9 cellular contexts compared by ENCODE assay signal in genomic region chr19:27746691-27747380, GRCh38.
DNase-seq lines count a peak whose midpoint lies in the region; ATAC-seq and TF ChIP-seq lines count a peak whose summit lies in the region.
"Had no signal": no experiment of that assay in that cellular context is flagged by ENCODE, and none has a peak within 500 bp of the region (broad histone marks: within the 10 kb centered on the region; RNA-seq: fewer than 3 reads in every experiment).

No MANE protein-coding gene starts in this region.

- H3K27me3 ChIP-seq in iPS DF 6.9 (ENCODE audit: control insufficient read depth, insufficient read depth, low read length) = peaks cover 1% of the 10 kb centered on the region; the same call in 1 of the 2 replicates
- no peaks in the 10 kb centered on the region for H3K27me3 ChIP-seq in spleen (replicated peaks in 1 of 7)

- TF ChIP-seq CTCF in spleen (IDR thresholded peaks at IDR 0.05 in 8 of 11, conservative IDR thresholded peaks at IDR 0.05 in 3 of 11) = peak in 2 of 11 experiments; percentile 20 to 22

- H3K4me3 ChIP-seq in iPS DF 6.9 (ENCODE audit: low read length) (no peak overlapping the region), spleen (peak overlapping the region in 2 of 8 donors; percentile 18 to 48)

- no peaks in the 10 kb centered on the region for H3K9me3 ChIP-seq in iPS DF 6.9 (ENCODE audit: control insufficient read depth, insufficient read depth, low read length)
- peaks cover 0 to 56% (median 6%) of the 10 kb centered on the region in 8 donors for H3K9me3 ChIP-seq in spleen

- peak; percentile 43 for ATAC-seq in HG03432 (IDR thresholded peaks at IDR 0.05; ENCODE audit: unreplicated experiment)
- no peak for ATAC-seq in GM18517 (IDR thresholded peaks at IDR 0.05; ENCODE audit: unreplicated experiment)

- no peak for TF ChIP-seq POLR2A in spleen (IDR thresholded peaks at IDR 0.05)

- H3K27ac ChIP-seq in iPS DF 6.9 (ENCODE audit: low read length) = no peak overlapping the region
- H3K27ac ChIP-seq in spleen = no peak overlapping the region

- no CpG with 5 or more reads among the region's 28 CpGs for WGBS in iPS DF 6.9 (ENCODE audit: insufficient coverage, insufficient read length)
- WGBS in spleen, 5 donors = 19 to 31% (median 23%) methylated on average over 27 to 28 of the region's 28 CpGs

- intact Hi-C loops in spleen (cut with DNase I; ENCODE audit: low total_unique reads) = no loop called here

- no peaks in the 10 kb centered on the region for H3K4me1 ChIP-seq in iPS DF 6.9 (ENCODE audit: control insufficient read depth, insufficient read depth, low read length)
- peaks cover 0 to 7% (median 1%) of the 10 kb centered on the region in 6 donors for H3K4me1 ChIP-seq in spleen

- DNase-seq in amniotic epithelial cell (ENCODE audit: low read depth) (peak; percentile 1), iPS DF 6.9 (ENCODE audit: low read depth, low spot score) (peak; percentile 16), spleen (peak; percentile 67), NCI-H446 treated with DMSO at 0.1 percent for 48 hours (lab: John Stamatoyannopoulos, UW) (no peak), NCI-H146 (lab: John Stamatoyannopoulos, UW) (no peak)
- DNase-seq in stimulated activated naive CD4-positive, alpha-beta T cell treated with Interleukin-2 at 50 U/mL for 16 hours (lab: John Stamatoyannopoulos, UW) = no peak
- DNase-seq: NCI-H1694 treated with DMSO at 0.1 percent for 48 hours had no signal

- no peaks in the 10 kb centered on the region for H3K36me3 ChIP-seq in iPS DF 6.9 (ENCODE audit: control insufficient read depth, insufficient read depth, low read length)
- peaks cover 0 to 29% (median 4%) of the 10 kb centered on the region in 6 donors for H3K36me3 ChIP-seq in spleen

Comparison
In these comparisons a context has a peak if more than half of its experiments do, and no peak if none do; other contexts are left out.
1. DNase-seq: peak in amniotic epithelial cell (single experiment), iPS DF 6.9 (single experiment) and spleen (single experiment); none in NCI-H446 treated with DMSO at 0.1 percent for 48 hours (single experiment), stimulated activated naive CD4-positive, alpha-beta T cell treated with Interleukin-2 at 50 U/mL for 16 hours (single experiment) and NCI-H146 (single experiment).